ENCODE assay signal across 10 cellular contexts in genomic region chr1:223727541-223727940, GRCh38. TPM values are rescaled to one million over a fixed set of nuclear protein-coding genes. Genes with fewer than 3 reads are reported as not detected.
DNase-seq lines count a peak whose midpoint lies in the region; ATAC-seq, FAIRE-seq and TF ChIP-seq lines count a peak whose summit lies in the region.
"Had no signal": no experiment of that assay in that cellular context is flagged by ENCODE, and none has a peak within 500 bp of the region (broad histone marks: within the 10 kb centered on the region; RNA-seq: fewer than 3 reads in every experiment).

No MANE protein-coding gene starts in this region.

- no peak overlapping the region for H3K27ac ChIP-seq in CD4-positive, CD25-positive, alpha-beta regulatory T cell (ENCODE audit: insufficient read depth, low read length, poor library complexity, severe bottlenecking)
- H3K27ac ChIP-seq in SJSA1 (peak overlapping the region; percentile 42; the same call in 1 of the 2 replicates), esophagus muscularis mucosa (replicated peaks in 1 of 4) (peak overlapping the region; percentile 61 to 81 (median 74)), trophoblast cell (ENCODE audit: low read depth, low read length) (peak overlapping the region; percentile 91)

- peaks cover 48% of the 10 kb centered on the region for H3K36me3 Mint-ChIP-seq in CD4-positive, CD25-positive, alpha-beta regulatory T cell

- H4K91ac ChIP-seq in trophoblast cell (ENCODE audit: low read depth, low read length): peak overlapping the region; percentile 98

- TF ChIP-seq EP300 in esophagus muscularis mucosa (IDR thresholded peaks at IDR 0.05): no peak

- H3K36me3 ChIP-seq in CD4-positive, CD25-positive, alpha-beta regulatory T cell (ENCODE audit: control insufficient read depth, insufficient read depth, low read length): peaks cover 34% of the 10 kb centered on the region
- H3K36me3 ChIP-seq in SJSA1: peaks cover 72% of the 10 kb centered on the region
- H3K36me3 ChIP-seq in esophagus muscularis mucosa: peaks cover 0 to 37% (median 28%) of the 10 kb centered on the region in 4 donors
- peaks cover 31 to 44% of the 10 kb centered on the region in 2 experiments for H3K36me3 ChIP-seq in trophoblast cell (ENCODE audit: control insufficient read depth in 1 of 2, insufficient read depth in 2 of 2, low read length in 2 of 2)

- peak overlapping the region; percentile 98 for H2BK12ac ChIP-seq in trophoblast cell (ENCODE audit: low read length)

- no peaks in the 10 kb centered on the region for H3K9me3 ChIP-seq in CD4-positive, CD25-positive, alpha-beta regulatory T cell (ENCODE audit: control insufficient read depth in 2 of 2, low read length in 2 of 2)
- H3K9me3 ChIP-seq in SJSA1 (replicated peaks): no peaks in the 10 kb centered on the region
- no peaks in the 10 kb centered on the region for H3K9me3 ChIP-seq in esophagus muscularis mucosa
- H3K9me3 ChIP-seq in trophoblast cell (ENCODE audit: insufficient read depth, low read depth, low read length): no peaks in the 10 kb centered on the region

- H3K79me1 ChIP-seq in trophoblast cell (ENCODE audit: low read length): peaks cover 47% of the 10 kb centered on the region

- H3K4me3 ChIP-seq in CD4-positive, CD25-positive, alpha-beta regulatory T cell (ENCODE audit: low read depth, low read length): peak overlapping the region; percentile 7
- no peak overlapping the region for H3K4me3 ChIP-seq in SJSA1
- no peak overlapping the region for H3K4me3 ChIP-seq in esophagus muscularis mucosa
- H3K4me3 ChIP-seq in trophoblast cell (ENCODE audit: low read depth, low read length): no peak overlapping the region

- no peak overlapping the region for H3K9ac ChIP-seq in trophoblast cell (ENCODE audit: low read length)

- peak overlapping the region; percentile 89 for H3K4ac ChIP-seq in trophoblast cell (ENCODE audit: low read depth, low read length)

- H2BK5ac ChIP-seq in trophoblast cell (ENCODE audit: low read depth, low read length, poor library complexity): peak overlapping the region; percentile 98

- whole genome bisulfite sequencing in esophagus muscularis mucosa: 83% methylated on average over 4 of the region's 4 CpGs
- no CpG with 5 or more reads among the region's 4 CpGs for WGBS in trophoblast cell (ENCODE audit: extremely low coverage, insufficient coverage, insufficient read length)

- no peak for DNase-seq in CD4-positive, CD25-positive, alpha-beta regulatory T cell
- DNase-seq in SJSA1 (ENCODE audit: low read depth in 1 of 2, low spot score in 2 of 2) (no peak), esophagus muscularis mucosa (ENCODE audit: extremely low spot score) (no peak), trophoblast cell (no peak), GM12892 (ENCODE audit: insufficient read length) (no peak), NCI-H2227 treated with DMSO at 0.1 percent for 48 hours (lab: John Stamatoyannopoulos, UW) (no peak), GM19239 (ENCODE audit: insufficient read length, low spot score) (no peak)
- DNase-seq: NCI-H1105 had no signal

- peaks cover 28% of the 10 kb centered on the region for H3K79me2 ChIP-seq in trophoblast cell (ENCODE audit: control insufficient read depth, insufficient read depth, low read length, poor library complexity)

- H3K4me2 ChIP-seq in trophoblast cell (ENCODE audit: low read length): peak overlapping the region; percentile 7

- no peaks in the 10 kb centered on the region for H3K27me3 Mint-ChIP-seq in CD4-positive, CD25-positive, alpha-beta regulatory T cell

- H3K4me1 Mint-ChIP-seq in CD4-positive, CD25-positive, alpha-beta regulatory T cell: peaks cover 13 to 89% (median 66%) of the 10 kb centered on the region in 4 donors

- H3K9me3 Mint-ChIP-seq in CD4-positive, CD25-positive, alpha-beta regulatory T cell: no peaks in the 10 kb centered on the region

- peak overlapping the region; percentile 92 for H2AK5ac ChIP-seq in trophoblast cell (ENCODE audit: low read length)

- TF ChIP-seq CTCF in esophagus muscularis mucosa (IDR thresholded peaks at IDR 0.05): no peak

- H3K18ac ChIP-seq in trophoblast cell (ENCODE audit: low read length): peak overlapping the region; percentile 85

- H4K8ac ChIP-seq in trophoblast cell (ENCODE audit: low read depth, low read length): peak overlapping the region; percentile 91

- peak overlapping the region in 2 of 4 donors; percentile 52 to 90 for H3K4me3 Mint-ChIP-seq in CD4-positive, CD25-positive, alpha-beta regulatory T cell

- H3K14ac ChIP-seq in trophoblast cell (ENCODE audit: low read length): peak overlapping the region; percentile 94

- TF ChIP-seq POLR2A in esophagus muscularis mucosa (IDR thresholded peaks at IDR 0.05; ENCODE audit: low read depth): no peak
- no peak for TF ChIP-seq POLR2A in GM12892 (IDR thresholded peaks at IDR 0.05; ENCODE audit: low read depth, low read length)

- H3K27me3 ChIP-seq in CD4-positive, CD25-positive, alpha-beta regulatory T cell (ENCODE audit: control insufficient read depth, insufficient read depth, low read length): no peaks in the 10 kb centered on the region
- H3K27me3 ChIP-seq in SJSA1 (replicated peaks): no peaks in the 10 kb centered on the region
- no peaks in the 10 kb centered on the region for H3K27me3 ChIP-seq in esophagus muscularis mucosa
- no peaks in the 10 kb centered on the region for H3K27me3 ChIP-seq in trophoblast cell (ENCODE audit: insufficient read depth, low read length)

- H2BK120ac ChIP-seq in trophoblast cell (ENCODE audit: insufficient read depth, low read length, poor library complexity): peak overlapping the region; percentile 94

- H4K12ac ChIP-seq in trophoblast cell (ENCODE audit: low read depth, low read length): no peak overlapping the region

- ATAC-seq in CD4-positive, CD25-positive, alpha-beta regulatory T cell (ENCODE audit: low read depth in 2 of 2): no peak
- no peak for ATAC-seq in HG03469 (IDR thresholded peaks at IDR 0.05; ENCODE audit: unreplicated experiment)

- peak overlapping the region in 2 of 3 donors; percentile 93 to 95 for H3K27ac Mint-ChIP-seq in CD4-positive, CD25-positive, alpha-beta regulatory T cell

- H3K4me1 ChIP-seq in CD4-positive, CD25-positive, alpha-beta regulatory T cell (ENCODE audit: control insufficient read depth, insufficient read depth, low read length, poor library complexity, severe bottlenecking): peaks cover 51% of the 10 kb centered on the region
- H3K4me1 ChIP-seq in SJSA1 (replicated peaks): peaks cover 67% of the 10 kb centered on the region
- peaks cover 59 to 95% (median 82%) of the 10 kb centered on the region in 4 donors for H3K4me1 ChIP-seq in esophagus muscularis mucosa
- peaks cover 56 to 59% of the 10 kb centered on the region in 2 experiments for H3K4me1 ChIP-seq in trophoblast cell (ENCODE audit: control insufficient read depth in 1 of 2, insufficient read depth in 2 of 2, low read length in 2 of 2)

- peak overlapping the region; percentile 61 for H2AFZ ChIP-seq in trophoblast cell (ENCODE audit: insufficient read depth, low read length, poor library complexity)

- intact Hi-C loops in esophagus muscularis mucosa (cut with DNase I): no loop called here

- FAIRE-seq in GM12892 (lab: Jason Lieb, UNC): no peak
- FAIRE-seq in GM19239 (lab: Jason Lieb, UNC): no peak
- FAIRE-seq: D721Med had no signal

- no peak overlapping the region for H3K23ac ChIP-seq in trophoblast cell (ENCODE audit: low read length)

RNA-seq across cellular contexts. Expression of gene CAPN2, which starts 15.2 kb away (rescaled TPM):
- total RNA-seq in CD4-positive, CD25-positive, alpha-beta regulatory T cell: 278 TPM
- polyA plus RNA-seq in CD4-positive, CD25-positive, alpha-beta regulatory T cell: 100 to 1,000 TPM; 132 to 191 (median 150) TPM
- 143 and 155 TPM in 2 replicates for total RNA-seq in SJSA1 (2014; rRNA removed; shearing (Covaris generic))
- 100 to 1,000 TPM in 3 of 4 donors, 10 to 100 TPM in 1; 91.9 to 231 (median 161) TPM for total RNA-seq in esophagus muscularis mucosa
- polyA plus RNA-seq in trophoblast cell (2013): 161 and 169 TPM in 2 replicates
- polyA plus RNA-seq in GM12892 (2012; ENCODE audit: missing spikeins): 43.2 TPM
